ENCODE assay signal across 8 cellular contexts in the genomic region with DNA sequence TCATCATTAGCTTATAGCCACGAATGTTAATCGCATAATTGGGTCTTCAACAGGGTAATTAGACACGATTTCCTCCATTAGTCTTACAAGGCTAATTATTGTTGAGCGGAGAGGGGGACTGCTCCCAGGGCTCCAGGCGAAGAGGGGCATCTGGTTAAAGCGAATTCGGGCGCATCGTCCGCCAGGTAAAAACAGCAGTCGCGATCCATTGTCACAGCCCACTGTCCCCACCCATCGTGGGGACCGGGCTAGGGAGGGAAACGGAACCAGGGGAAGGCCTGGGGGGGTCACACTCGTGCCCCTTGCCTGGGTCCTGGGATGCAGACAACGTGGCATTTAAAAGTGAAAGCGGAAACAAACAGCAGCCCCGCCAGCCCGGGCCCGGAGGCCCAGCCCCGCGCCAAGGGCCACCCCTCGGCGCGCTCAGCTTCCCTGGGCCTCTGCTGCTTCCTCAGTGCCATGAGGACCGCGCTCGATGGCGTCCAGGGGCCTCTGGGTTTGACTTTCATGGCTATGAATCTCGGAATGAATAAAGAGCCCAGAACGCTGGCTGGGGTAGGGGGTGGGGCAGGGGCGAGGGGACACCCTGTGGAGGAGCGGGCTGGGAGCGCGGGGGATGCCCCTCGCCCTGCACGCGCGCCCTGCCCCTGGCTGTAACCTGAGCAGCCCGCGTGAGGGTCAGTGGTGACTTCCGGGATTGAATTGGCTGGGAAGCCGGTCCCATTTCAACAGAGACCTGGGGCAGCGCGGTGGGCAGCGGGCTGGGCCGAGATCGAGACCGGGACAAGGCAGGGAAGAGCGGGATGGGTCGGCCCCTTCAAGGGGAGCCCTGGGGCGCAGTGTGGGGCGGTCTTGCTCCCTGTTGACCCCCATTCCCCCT.
DNase-seq lines count a peak whose midpoint lies in the region; ATAC-seq and TF ChIP-seq lines count a peak whose summit lies in the region.

No MANE protein-coding gene starts in this region.

- H3K9me3 Mint-ChIP-seq in neural progenitor cell: peaks cover 29% of the 10 kb centered on the region

- H4K20me1 ChIP-seq in PC-3 (ENCODE audit: low read length): no peaks in the 10 kb centered on the region
- no peaks in the 10 kb centered on the region for H4K20me1 ChIP-seq in neural progenitor cell (ENCODE audit: low read depth)

- H3K27ac Mint-ChIP-seq in neural progenitor cell: peak overlapping the region; percentile 78

- CTCF ChIA-PET in PC-3 (lab: Charles Lee): no interaction called here

- H3K79me2 ChIP-seq in PC-3 (ENCODE audit: low read length): no peaks in the 10 kb centered on the region
- H3K79me2 ChIP-seq in neural progenitor cell (ENCODE audit: low read depth): no peaks in the 10 kb centered on the region

- POLR2A ChIA-PET in PC-3 (lab: Charles Lee; ENCODE audit: unreplicated experiment): interaction anchor here (0.7 kb wide), 1 partner anchor 1879 kb away, joined by 4 read pairs; no protein-coding TSS in a partner anchor

- H3K9me3 ChIP-seq in PC-3 (ENCODE audit: low read length) (no peaks in the 10 kb centered on the region), neural progenitor cell (ENCODE audit: low read depth) (no peaks in the 10 kb centered on the region)

- peak overlapping the region; percentile 89 for H3K4me3 Mint-ChIP-seq in neural progenitor cell

- ATAC-seq in HG02885 (IDR thresholded peaks at IDR 0.05; ENCODE audit: poor library complexity, unreplicated experiment) (peak; percentile 58), PC-3 (peak; percentile 64)

- H3K9me2 ChIP-seq in PC-3 (replicated peaks; ENCODE audit: low read length): no peaks in the 10 kb centered on the region

- H3K9ac ChIP-seq in PC-3 (ENCODE audit: low read length) (peak overlapping the region; percentile 70), neural progenitor cell (no peak overlapping the region)

- TSS peak; percentile 84 for BruUV-seq in PC-3 (replicated peaks; lab: Mats Ljungman, UMichigan)

- H3K27ac ChIP-seq in PC-3 (ENCODE audit: low read length): no peak overlapping the region
- no peak overlapping the region for H3K27ac ChIP-seq in neural progenitor cell

- H3K36me3 ChIP-seq in PC-3 (ENCODE audit: low read depth, low read length): no peaks in the 10 kb centered on the region
- no peaks in the 10 kb centered on the region for H3K36me3 ChIP-seq in neural progenitor cell

- H3K36me3 Mint-ChIP-seq in neural progenitor cell: no peaks in the 10 kb centered on the region

- peaks cover 4% of the 10 kb centered on the region for H3K27me3 Mint-ChIP-seq in neural progenitor cell (ENCODE audit: insufficient read depth, low read depth)

- in situ Hi-C loops in G401 (cut with HindIII; ENCODE audit: low sequenced_read_pairs): no loop called here

- peak overlapping the region; percentile 99 for H2AFZ ChIP-seq in PC-3 (ENCODE audit: low read length)
- peak overlapping the region; percentile 91 for H2AFZ ChIP-seq in neural progenitor cell (replicated peaks)

- H3K4me1 ChIP-seq in PC-3 (ENCODE audit: insufficient read depth, low read length) (no peaks in the 10 kb centered on the region), neural progenitor cell (peaks cover 7% of the 10 kb centered on the region)

- no peaks in the 10 kb centered on the region for H3K27me3 ChIP-seq in PC-3 (ENCODE audit: low read length)
- peaks cover 31% of the 10 kb centered on the region for H3K27me3 ChIP-seq in neural progenitor cell

- no peak for TF ChIP-seq CTCF in GM12875 (IDR thresholded peaks at IDR 0.05; ENCODE audit: borderline replicate concordance, insufficient read depth, low read depth, low read length)
- TF ChIP-seq CTCF in PC-3 (conservative IDR thresholded peaks at IDR 0.05; ENCODE audit: low read depth, low read length): no peak
- no peak for TF ChIP-seq CTCF in neural progenitor cell (IDR thresholded peaks at IDR 0.05)

- intact Hi-C loops in PC-3 (cut with micrococcal nuclease): no loop called here

- no peaks in the 10 kb centered on the region for H3F3A ChIP-seq in PC-3 (ENCODE audit: low read length, unreplicated experiment)
- H3F3A ChIP-seq in neural progenitor cell (ENCODE audit: low read depth): peaks cover 6% of the 10 kb centered on the region

- peak overlapping the region; percentile 99 for H3K4me2 ChIP-seq in PC-3 (ENCODE audit: low read length)
- H3K4me2 ChIP-seq in neural progenitor cell: peak overlapping the region; percentile 82

- H3K4me1 Mint-ChIP-seq in neural progenitor cell: peaks cover 20% of the 10 kb centered on the region

- peak; percentile 18 for DNase-seq in PC-3
- peak; percentile 31 for DNase-seq in activated T-helper 9 cell treated with anti-CD3 and anti-CD28 coated beads, Interleukin-2, amount 50 U/mL, for 16 hours (ENCODE audit: low read depth)
- DNase-seq in foreskin melanocyte: peak; percentile 34
- DNase-seq in neural progenitor cell (ENCODE audit: low spot score): peak; percentile 78
- peak; percentile 36 for DNase-seq in stromal cell of bone marrow (ENCODE audit: low read depth)
- no peak for DNase-seq in G401 (ENCODE audit: low spot score)

- H3K4me3 ChIP-seq in GM12875 (ENCODE audit: low read depth, low read length) (peak overlapping the region; percentile 94), PC-3 (ENCODE audit: low read length) (peak overlapping the region; percentile 91), neural progenitor cell (peak overlapping the region; percentile 72)
